17 cellular contexts compared by ENCODE assay signal in the genomic region with DNA sequence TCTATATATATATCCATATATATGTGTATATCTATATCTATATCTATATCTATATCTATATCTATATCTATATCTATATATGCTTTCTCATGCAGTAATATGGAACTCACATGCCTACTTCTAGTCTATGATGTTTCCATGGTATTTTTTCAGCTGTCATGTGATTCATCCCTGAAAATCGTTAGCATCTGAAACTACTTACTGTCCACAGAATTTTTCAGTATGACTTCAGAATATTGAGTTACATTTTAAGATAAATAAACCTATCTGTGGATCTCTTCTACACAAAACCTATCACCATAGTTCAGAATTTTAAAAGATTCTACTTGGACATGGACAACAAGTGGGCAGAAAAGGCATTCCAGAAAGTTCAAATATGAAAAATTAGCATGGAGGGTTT.
DNase-seq lines count a peak whose midpoint lies in the region; ATAC-seq and TF ChIP-seq lines count a peak whose summit lies in the region.
"Had no signal": no experiment of that assay in that cellular context is flagged by ENCODE, and none has a peak within 500 bp of the region (broad histone marks: within the 10 kb centered on the region; RNA-seq: fewer than 3 reads in every experiment).

No MANE protein-coding gene starts in this region.

- CTCF ChIA-PET in BJ (lab: Yijun Ruan, JAX), result interaction anchor here (0.5 to 1.7 kb wide), 3 partner anchors 78 to 348 kb away, joined by 3 to 4 read pairs (median 4); no protein-coding TSS in a partner anchor

- ATAC-seq in GM18861 (IDR thresholded peaks at IDR 0.05; ENCODE audit: unreplicated experiment), result no peak
- ATAC-seq: activated naive CD4-positive, alpha-beta T cell treated with anti-CD3 and anti-CD28 coated beads, Interleukin-2, amount 50 U/mL, for 72 hours had no signal

- H3K27me3 ChIP-seq in BJ (ENCODE audit: control insufficient read depth, insufficient read depth, low read length), result no peaks in the 10 kb centered on the region
- H3K27me3 ChIP-seq: BLaER1, tibial artery had no signal

- POLR2A ChIA-PET in BJ (lab: Charles Lee), result no interaction called here

- no peaks in the 10 kb centered on the region for H3K36me3 ChIP-seq in BJ (ENCODE audit: control insufficient read depth, insufficient read depth, low read length)
- H3K36me3 ChIP-seq: BLaER1, prostate gland, tibial artery had no signal

- no peak overlapping the region for H3K4me3 ChIP-seq in BJ (ENCODE audit: low read depth, low read length)
- no peak overlapping the region for H3K4me3 ChIP-seq in choroid plexus epithelial cell (ENCODE audit: low read depth, low read length)
- H3K4me3 ChIP-seq: BLaER1, coronary artery, prostate gland, tibial artery had no signal

- TF ChIP-seq CTCF in BJ (IDR thresholded peaks at IDR 0.05; ENCODE audit: insufficient read depth, low read depth, low read length), result no peak
- no peak for TF ChIP-seq CTCF in choroid plexus epithelial cell (conservative IDR thresholded peaks at IDR 0.05; ENCODE audit: low read depth, low read length)

- DNase-seq in BJ (ENCODE audit: low read depth) (peak; percentile 85), RKO (ENCODE audit: low spot score) (peak; percentile 75), choroid plexus epithelial cell (ENCODE audit: low read depth) (peak; percentile 84), kidney tubule cell (ENCODE audit: low spot score) (peak; percentile 18), NCI-H2107 treated with DMSO at 0.1 percent for 48 hours (lab: John Stamatoyannopoulos, UW; ENCODE audit: unreplicated experiment) (no peak), NCI-H69 (lab: John Stamatoyannopoulos, UW) (no peak)
- no peak for DNase-seq in activated naive CD4-positive, alpha-beta T cell treated with Interleukin-2 at 50 U/mL for 16 hours
- DNase-seq: activated CD8-positive, alpha-beta memory T cell treated with anti-CD3 and anti-CD28 coated beads, Interleukin-2, amount 50 U/mL, for 48 hours; DMS79; immature natural killer cell; NCI-H446; tibial artery had no signal

Comparison
In these comparisons a context has a peak if more than half of its experiments do, and no peak if none do; other contexts are left out.
1. DNase-seq: peak in BJ (single experiment), RKO (single experiment), choroid plexus epithelial cell (single experiment) and kidney tubule cell (single experiment); none in NCI-H2107 treated with DMSO at 0.1 percent for 48 hours (single experiment), activated naive CD4-positive, alpha-beta T cell treated with Interleukin-2 at 50 U/mL for 16 hours (single experiment) and NCI-H69 (single experiment).